In the genomic region with DNA sequence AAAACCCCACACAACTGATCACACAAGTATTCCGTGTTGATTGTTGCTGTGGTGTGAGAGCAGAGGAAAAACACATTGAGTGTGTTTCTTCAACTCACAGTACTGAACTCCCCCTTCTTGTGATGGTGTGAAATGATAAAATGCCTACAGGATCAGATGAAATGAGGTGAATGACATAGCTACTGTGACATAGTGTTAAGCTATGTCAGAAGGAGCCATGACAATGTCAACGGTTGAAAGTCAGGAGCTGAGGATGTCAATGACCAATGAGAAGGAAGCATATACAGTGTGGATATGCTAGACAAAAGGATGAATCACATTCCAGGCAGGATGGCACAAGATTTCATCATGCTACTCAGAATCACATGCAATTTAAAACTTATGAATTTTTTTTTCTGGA, we compare ENCODE assay signal across 16 cellular contexts. TPM values are rescaled to one million over a fixed set of nuclear protein-coding genes. Genes with fewer than 3 reads are reported as not detected.
DNase-seq lines count a peak whose midpoint lies in the region; ATAC-seq and TF ChIP-seq lines count a peak whose summit lies in the region.
"Had no signal": no experiment of that assay in that cellular context is flagged by ENCODE, and none has a peak within 500 bp of the region (broad histone marks: within the 10 kb centered on the region; RNA-seq: fewer than 3 reads in every experiment).

No MANE protein-coding gene starts in this region.

- CTCF ChIA-PET in AG04450 (lab: Charles Lee), result interaction anchor here (1.0 kb wide), 1 partner anchor 251 kb away, joined by 4 read pairs; no protein-coding TSS in a partner anchor
- CTCF ChIA-PET in CD8-positive, alpha-beta T cell (lab: Charles Lee), result interaction anchor here (0.8 kb wide), 1 partner anchor 27 kb away, joined by 3 read pairs; no protein-coding TSS in a partner anchor

- H3K36me3 Mint-ChIP-seq in CD8-positive, alpha-beta T cell, result no peaks in the 10 kb centered on the region
- H3K36me3 Mint-ChIP-seq: activated naive CD4-positive, alpha-beta T cell treated with anti-CD3 and anti-CD28 coated beads, Interleukin-2, amount 50 U/mL, for 24 hours had no signal

- no peak for ATAC-seq in HG03520 (IDR thresholded peaks at IDR 0.05; ENCODE audit: unreplicated experiment)
- no peak for ATAC-seq in GM18517 (IDR thresholded peaks at IDR 0.05; ENCODE audit: unreplicated experiment)
- ATAC-seq in CD8-positive, alpha-beta T cell, result no peak
- ATAC-seq: naive thymus-derived CD8-positive, alpha-beta T cell; stimulated activated memory B cell treated with anti-CD40 and anti-IgM and Interleukin-4, amounts not matched to agents 10 μg/mL and 1 μg/mL and 100 μg/mL, for 72 hours had no signal

- H3K4me3 Mint-ChIP-seq in CD8-positive, alpha-beta T cell, result no peak overlapping the region
- H3K4me3 Mint-ChIP-seq: activated naive CD4-positive, alpha-beta T cell treated with anti-CD3 and anti-CD28 coated beads, Interleukin-2, amount 50 U/mL, for 24 hours; naive thymus-derived CD8-positive, alpha-beta T cell; stimulated activated memory B cell treated with anti-CD40 and anti-IgM and Interleukin-4, amounts not matched to agents 10 μg/mL and 1 μg/mL and 100 μg/mL, for 72 hours had no signal

- H3K27ac ChIP-seq in AG04450 (ENCODE audit: low read depth, low read length) (no peak overlapping the region), testis (no peak overlapping the region)
- H3K27ac ChIP-seq in CD8-positive, alpha-beta T cell (ENCODE audit: low read depth, low read length), result no peak overlapping the region
- H3K27ac ChIP-seq: BLaER1 treated with 17β-estradiol and CSF1 and Interleukin-3, amounts not matched to agents 10 nM and 100 nM had no signal

- POLR2A ChIA-PET in AG04450 (lab: Yijun Ruan, JAX), result no interaction called here
- POLR2A ChIA-PET in CD8-positive, alpha-beta T cell (lab: Charles Lee), result no interaction called here

- no peak for TF ChIP-seq CTCF in AG04450 (IDR thresholded peaks at IDR 0.05; ENCODE audit: low read depth, low read length)
- TF ChIP-seq CTCF in fibroblast of villous mesenchyme (IDR thresholded peaks at IDR 0.05; ENCODE audit: insufficient read depth, low read depth, low read length), result no peak
- TF ChIP-seq CTCF in CD8-positive, alpha-beta T cell (IDR thresholded peaks at IDR 0.05), result no peak
- no peak for TF ChIP-seq CTCF in testis (IDR thresholded peaks at IDR 0.05)

- DNase-seq in AG04450 (ENCODE audit: low read depth, low spot score) (peak; percentile 13), HPDE6-E6E7 (ENCODE audit: extremely low spot score) (peak; percentile 46), adipocyte (ENCODE audit: low read depth) (peak; percentile 71), fibroblast of villous mesenchyme (ENCODE audit: low read depth) (peak; percentile 45), testis (no peak)
- DNase-seq in CD8-positive, alpha-beta T cell, result no peak
- DNase-seq: naive thymus-derived CD8-positive, alpha-beta T cell; NCI-H1436 treated with DMSO at 0.1 percent for 48 hours; NCI-H524 treated with DMSO at 0.1 percent for 48 hours; SHP77; stimulated activated CD4-positive, alpha-beta T cell treated with anti-CD3 and anti-CD28 coated beads, Interleukin-4, amount 100 ng/mL, for 24 hours had no signal

- TF ChIP-seq POLR2A in testis (IDR thresholded peaks at IDR 0.05), result no peak

- no peak overlapping the region for H3K27ac Mint-ChIP-seq in CD8-positive, alpha-beta T cell
- H3K27ac Mint-ChIP-seq: activated naive CD4-positive, alpha-beta T cell treated with anti-CD3 and anti-CD28 coated beads, Interleukin-2, amount 50 U/mL, for 24 hours; naive thymus-derived CD8-positive, alpha-beta T cell; stimulated activated memory B cell treated with anti-CD40 and anti-IgM and Interleukin-4, amounts not matched to agents 10 μg/mL and 1 μg/mL and 100 μg/mL, for 72 hours had no signal

- no peaks in the 10 kb centered on the region for H3K9me3 Mint-ChIP-seq in CD8-positive, alpha-beta T cell
- H3K9me3 Mint-ChIP-seq: activated naive CD4-positive, alpha-beta T cell treated with anti-CD3 and anti-CD28 coated beads, Interleukin-2, amount 50 U/mL, for 24 hours had no signal

- H3K36me3 ChIP-seq in adipocyte (ENCODE audit: control insufficient read depth, insufficient read depth, low read length, severe bottlenecking) (peaks cover 3% of the 10 kb centered on the region), testis (ENCODE audit: low read depth, missing control alignments) (no peaks in the 10 kb centered on the region)
- no peaks in the 10 kb centered on the region for H3K36me3 ChIP-seq in CD8-positive, alpha-beta T cell (ENCODE audit: insufficient read depth, low read length)

- peaks cover 15% of the 10 kb centered on the region for H3K27me3 Mint-ChIP-seq in CD8-positive, alpha-beta T cell (ENCODE audit: low read depth)
- H3K27me3 Mint-ChIP-seq: stimulated activated memory B cell treated with anti-CD40 and anti-IgM and Interleukin-4, amounts not matched to agents 10 μg/mL and 1 μg/mL and 100 μg/mL, for 72 hours had no signal

- no peaks in the 10 kb centered on the region for H3K27me3 ChIP-seq in AG04450 (ENCODE audit: control insufficient read depth, insufficient read depth, low read length)
- no peaks in the 10 kb centered on the region for H3K27me3 ChIP-seq in adipocyte (replicated peaks; ENCODE audit: control insufficient read depth, insufficient read depth, low read length)
- no peaks in the 10 kb centered on the region for H3K27me3 ChIP-seq in CD8-positive, alpha-beta T cell (ENCODE audit: insufficient read depth, low read length)
- no peaks in the 10 kb centered on the region for H3K27me3 ChIP-seq in testis
- H3K27me3 ChIP-seq: BLaER1 treated with 17β-estradiol and CSF1 and Interleukin-3, amounts not matched to agents 10 nM and 100 nM had no signal

- no peak overlapping the region for H3K4me3 ChIP-seq in AG04450 (ENCODE audit: low read depth, low read length)
- no peak overlapping the region for H3K4me3 ChIP-seq in adipocyte (ENCODE audit: low read length)
- no peak overlapping the region for H3K4me3 ChIP-seq in fibroblast of villous mesenchyme (ENCODE audit: low read depth, low read length)
- no peak overlapping the region for H3K4me3 ChIP-seq in CD8-positive, alpha-beta T cell (ENCODE audit: low read depth, low read length)
- no peak overlapping the region for H3K4me3 ChIP-seq in testis
- H3K4me3 ChIP-seq: BLaER1 treated with 17β-estradiol and CSF1 and Interleukin-3, amounts not matched to agents 10 nM and 100 nM had no signal

- peaks cover 14% of the 10 kb centered on the region for H3K9me3 ChIP-seq in AG04450 (ENCODE audit: control insufficient read depth, insufficient read depth, low read length)
- H3K9me3 ChIP-seq in adipocyte (ENCODE audit: control insufficient read depth, low read length), result no peaks in the 10 kb centered on the region
- H3K9me3 ChIP-seq in CD8-positive, alpha-beta T cell (ENCODE audit: low read length), result no peaks in the 10 kb centered on the region
- no peaks in the 10 kb centered on the region for H3K9me3 ChIP-seq in testis

- H3K4me1 ChIP-seq in adipocyte (ENCODE audit: control insufficient read depth, insufficient read depth, low read length) (peaks cover 3% of the 10 kb centered on the region), testis (no peaks in the 10 kb centered on the region)
- H3K4me1 ChIP-seq in CD8-positive, alpha-beta T cell (ENCODE audit: insufficient read depth, low read length), result no peaks in the 10 kb centered on the region
- H3K4me1 ChIP-seq: BLaER1 treated with 17β-estradiol and CSF1 and Interleukin-3, amounts not matched to agents 10 nM and 100 nM had no signal

- H3K9ac ChIP-seq in adipocyte (ENCODE audit: low read length), result no peak overlapping the region
- H3K9ac ChIP-seq: BLaER1 treated with 17β-estradiol and CSF1 and Interleukin-3, amounts not matched to agents 10 nM and 100 nM had no signal

- H3K4me1 Mint-ChIP-seq in CD8-positive, alpha-beta T cell (ENCODE audit: low read depth), result no peaks in the 10 kb centered on the region
- H3K4me1 Mint-ChIP-seq: activated naive CD4-positive, alpha-beta T cell treated with anti-CD3 and anti-CD28 coated beads, Interleukin-2, amount 50 U/mL, for 24 hours; naive thymus-derived CD8-positive, alpha-beta T cell; stimulated activated memory B cell treated with anti-CD40 and anti-IgM and Interleukin-4, amounts not matched to agents 10 μg/mL and 1 μg/mL and 100 μg/mL, for 72 hours had no signal

- intact Hi-C loops in CD8-positive, alpha-beta T cell (cut with DNase I, micrococcal nuclease), result no loop called here
- intact Hi-C loops in testis (cut with DNase I; ENCODE audit: low total_unique reads), result no loop called here

- WGBS in testis, 2 donors, result 78 to 82% methylated on average over 2 of the region's 2 CpGs

RNA-seq across cellular contexts. Expression of a gene that starts 38.8 kb away (rescaled TPM):
- polyA plus RNA-seq in AG04450 (2011; rRNA removed), result 15.7 and 22.3 TPM in 2 replicates
- polyA minus RNA-seq in AG04450 (2011; rRNA and poly(A)+ RNA removed), result 8.4 and 9.1 TPM in 2 replicates
- total RNA-seq in fibroblast of villous mesenchyme, result 10.3 and 14.2 TPM in 2 replicates
- 1 to 10 TPM; 1.1 to 1.7 TPM for total RNA-seq in CD8-positive, alpha-beta T cell
- total RNA-seq in testis, result 100 to 1,000 TPM; 102 to 204 TPM
- 158 TPM for polyA plus RNA-seq in testis (ENCODE audit: insufficient read depth, low read depth, low replicate concordance)

RNA-seq across cellular contexts. Expression of a gene that starts 39.6 kb away (rescaled TPM):
- polyA plus RNA-seq in AG04450 (2011; rRNA removed) (15.0 and 26.4 TPM in 2 replicates), testis (ENCODE audit: insufficient read depth, low read depth, low replicate concordance) (17.9 TPM)
- 15.1 and 20.2 TPM in 2 replicates for polyA minus RNA-seq in AG04450 (2011; rRNA and poly(A)+ RNA removed)
- total RNA-seq in fibroblast of villous mesenchyme (19.0 and 32.0 TPM in 2 replicates), testis (10 to 100 TPM; 16.3 to 20.1 TPM)
- 10 to 100 TPM; 36.7 to 40.0 TPM for total RNA-seq in CD8-positive, alpha-beta T cell

Comparison
In these comparisons a context has a peak if more than half of its experiments do, and no peak if none do; other contexts are left out.
1. DNase-seq: peak in AG04450 (single experiment), HPDE6-E6E7 (single experiment), adipocyte (single experiment) and fibroblast of villous mesenchyme (single experiment); none in CD8-positive, alpha-beta T cell (0 of 7) and testis (single experiment).